1 cellular context compared by ENCODE assay signal in genomic region chr10:79111427-79111826, GRCh38.
TF ChIP-seq lines count a peak whose summit lies in the region.

No MANE protein-coding gene starts in this region.

TF ChIP-seq in GM23338, 12 proteins besides CTCF, POLR2A, EP300 and RAD21 (continued from another document):
- TF ChIP-seq, protein P1, sequence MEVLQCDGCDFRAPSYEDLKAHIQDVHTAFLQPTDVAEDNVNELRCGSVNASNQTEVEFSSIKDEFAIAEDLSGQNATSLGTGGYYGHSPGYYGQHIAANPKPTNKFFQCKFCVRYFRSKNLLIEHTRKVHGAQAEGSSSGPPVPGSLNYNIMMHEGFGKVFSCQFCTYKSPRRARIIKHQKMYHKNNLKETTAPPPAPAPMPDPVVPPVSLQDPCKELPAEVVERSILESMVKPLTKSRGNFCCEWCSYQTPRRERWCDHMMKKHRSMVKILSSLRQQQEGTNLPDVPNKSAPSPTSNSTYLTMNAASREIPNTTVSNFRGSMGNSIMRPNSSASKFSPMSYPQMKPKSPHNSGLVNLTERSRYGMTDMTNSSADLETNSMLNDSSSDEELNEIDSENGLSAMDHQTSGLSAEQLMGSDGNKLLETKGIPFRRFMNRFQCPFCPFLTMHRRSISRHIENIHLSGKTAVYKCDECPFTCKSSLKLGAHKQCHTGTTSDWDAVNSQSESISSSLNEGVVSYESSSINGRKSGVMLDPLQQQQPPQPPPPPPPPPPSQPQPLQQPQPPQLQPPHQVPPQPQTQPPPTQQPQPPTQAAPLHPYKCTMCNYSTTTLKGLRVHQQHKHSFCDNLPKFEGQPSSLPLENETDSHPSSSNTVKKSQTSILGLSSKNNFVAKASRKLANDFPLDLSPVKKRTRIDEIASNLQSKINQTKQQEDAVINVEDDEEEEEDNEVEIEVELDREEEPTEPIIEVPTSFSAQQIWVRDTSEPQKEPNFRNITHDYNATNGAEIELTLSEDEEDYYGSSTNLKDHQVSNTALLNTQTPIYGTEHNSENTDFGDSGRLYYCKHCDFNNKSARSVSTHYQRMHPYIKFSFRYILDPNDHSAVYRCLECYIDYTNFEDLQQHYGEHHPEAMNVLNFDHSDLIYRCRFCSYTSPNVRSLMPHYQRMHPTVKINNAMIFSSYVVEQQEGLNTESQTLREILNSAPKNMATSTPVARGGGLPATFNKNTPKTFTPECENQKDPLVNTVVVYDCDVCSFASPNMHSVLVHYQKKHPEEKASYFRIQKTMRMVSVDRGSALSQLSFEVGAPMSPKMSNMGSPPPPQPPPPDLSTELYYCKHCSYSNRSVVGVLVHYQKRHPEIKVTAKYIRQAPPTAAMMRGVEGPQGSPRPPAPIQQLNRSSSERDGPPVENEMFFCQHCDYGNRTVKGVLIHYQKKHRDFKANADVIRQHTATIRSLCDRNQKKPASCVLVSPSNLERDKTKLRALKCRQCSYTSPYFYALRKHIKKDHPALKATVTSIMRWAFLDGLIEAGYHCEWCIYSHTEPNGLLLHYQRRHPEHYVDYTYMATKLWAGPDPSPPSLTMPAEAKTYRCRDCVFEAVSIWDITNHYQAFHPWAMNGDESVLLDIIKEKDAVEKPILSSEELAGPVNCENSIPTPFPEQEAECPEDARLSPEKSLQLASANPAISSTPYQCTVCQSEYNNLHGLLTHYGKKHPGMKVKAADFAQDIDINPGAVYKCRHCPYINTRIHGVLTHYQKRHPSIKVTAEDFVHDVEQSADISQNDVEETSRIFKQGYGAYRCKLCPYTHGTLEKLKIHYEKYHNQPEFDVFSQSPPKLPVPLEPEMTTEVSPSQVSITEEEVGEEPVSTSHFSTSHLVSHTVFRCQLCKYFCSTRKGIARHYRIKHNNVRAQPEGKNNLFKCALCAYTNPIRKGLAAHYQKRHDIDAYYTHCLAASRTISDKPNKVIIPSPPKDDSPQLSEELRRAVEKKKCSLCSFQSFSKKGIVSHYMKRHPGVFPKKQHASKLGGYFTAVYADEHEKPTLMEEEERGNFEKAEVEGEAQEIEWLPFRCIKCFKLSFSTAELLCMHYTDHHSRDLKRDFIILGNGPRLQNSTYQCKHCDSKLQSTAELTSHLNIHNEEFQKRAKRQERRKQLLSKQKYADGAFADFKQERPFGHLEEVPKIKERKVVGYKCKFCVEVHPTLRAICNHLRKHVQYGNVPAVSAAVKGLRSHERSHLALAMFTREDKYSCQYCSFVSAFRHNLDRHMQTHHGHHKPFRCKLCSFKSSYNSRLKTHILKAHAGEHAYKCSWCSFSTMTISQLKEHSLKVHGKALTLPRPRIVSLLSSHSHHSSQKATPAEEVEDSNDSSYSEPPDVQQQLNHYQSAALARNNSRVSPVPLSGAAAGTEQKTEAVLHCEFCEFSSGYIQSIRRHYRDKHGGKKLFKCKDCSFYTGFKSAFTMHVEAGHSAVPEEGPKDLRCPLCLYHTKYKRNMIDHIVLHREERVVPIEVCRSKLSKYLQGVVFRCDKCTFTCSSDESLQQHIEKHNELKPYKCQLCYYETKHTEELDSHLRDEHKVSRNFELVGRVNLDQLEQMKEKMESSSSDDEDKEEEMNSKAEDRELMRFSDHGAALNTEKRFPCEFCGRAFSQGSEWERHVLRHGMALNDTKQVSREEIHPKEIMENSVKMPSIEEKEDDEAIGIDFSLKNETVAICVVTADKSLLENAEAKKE (CRISPR knock-in tag; IDR thresholded peaks at IDR 0.05): no peak
- TF ChIP-seq STAT1 (IDR thresholded peaks at IDR 0.05; ENCODE audit: unreplicated experiment) (no peak), EZH2 (IDR thresholded peaks at IDR 0.05; ENCODE audit: low read depth, unreplicated experiment) (no peak), ZNF114 (CRISPR knock-in tag; IDR thresholded peaks at IDR 0.05) (no peak)
